In genomic region chr15:77060560-77060959, GRCh38 we compare ENCODE assay signal across 14 cellular contexts. TPM values are rescaled to one million over a fixed set of nuclear protein-coding genes. Genes with fewer than 3 reads are reported as not detected.
A peak's percentile ranks its signal among the peaks of the same experiment; 100 is the strongest.
DNase-seq lines count a peak whose midpoint lies in the region; ATAC-seq and TF ChIP-seq lines count a peak whose summit lies in the region.
"Had no signal": no experiment of that assay in that cellular context is flagged by ENCODE, and none has a peak within 500 bp of the region (broad histone marks: within the 10 kb centered on the region; RNA-seq: fewer than 3 reads in every experiment).

No MANE protein-coding gene starts in this region.

- H3K9me3 ChIP-seq in OCI-LY1 (ENCODE audit: low read length) (no peaks in the 10 kb centered on the region), fibroblast of lung (ENCODE audit: control insufficient read depth, insufficient read depth, low read depth, low read length) (no peaks in the 10 kb centered on the region)
- H3K9me3 ChIP-seq: body of pancreas had no signal

- H3K27ac ChIP-seq in OCI-LY1 (ENCODE audit: low read depth, low read length, poor library complexity, severe bottlenecking), result no peak overlapping the region
- no peak overlapping the region for H3K27ac ChIP-seq in fibroblast of lung (ENCODE audit: insufficient read depth, low read length)
- H3K27ac ChIP-seq: body of pancreas had no signal

- peaks cover 29% of the 10 kb centered on the region for H3K4me1 ChIP-seq in OCI-LY1 (ENCODE audit: insufficient read depth, low read length, severe bottlenecking)
- H3K4me1 ChIP-seq in fibroblast of lung (ENCODE audit: control insufficient read depth, extremely low read depth, insufficient read depth, low read length), result peaks cover 8% of the 10 kb centered on the region

- H3K27me3 ChIP-seq in OCI-LY1 (ENCODE audit: insufficient read depth, low read length) (no peaks in the 10 kb centered on the region), fibroblast of lung (ENCODE audit: control insufficient read depth, insufficient read depth, low read length) (no peaks in the 10 kb centered on the region)
- H3K27me3 ChIP-seq: body of pancreas had no signal

- H3K4me3 ChIP-seq in OCI-LY1 (ENCODE audit: low read depth, low read length, poor library complexity, severe bottlenecking) (no peak overlapping the region), fibroblast of lung (replicated peaks in 1 of 4; ENCODE audit: control extremely low read depth in 1 of 4, insufficient read depth in 1 of 4, low read depth in 3 of 4, low read length in 4 of 4) (peak overlapping the region in 2 of 4 experiments; percentile 4 to 15)
- H3K4me3 ChIP-seq: body of pancreas had no signal

- TF ChIP-seq CTCF in OCI-LY1 (IDR thresholded peaks at IDR 0.05; ENCODE audit: low read length) (no peak), fibroblast of lung (conservative IDR thresholded peaks at IDR 0.05 in 1 of 2, IDR thresholded peaks at IDR 0.05 in 1 of 2; ENCODE audit: low read depth in 1 of 2, low read length in 2 of 2) (no peak)

- DNase-seq in AG20443 (ENCODE audit: low spot score) (peak; percentile 62), fibroblast of lung (ENCODE audit: low read depth in 2 of 2) (peak; percentile 59 to 79), occipital lobe (lab: John Stamatoyannopoulos, UW) (peak; percentile 46), NOMO-1 treated with dmso at 0.1 percent for 144 hours (lab: John Stamatoyannopoulos, UW; ENCODE audit: unreplicated experiment) (no peak), A172 (ENCODE audit: low spot score) (no peak)
- DNase-seq: activated CD8-positive, alpha-beta memory T cell treated with anti-CD3 and anti-CD28 coated beads, Interleukin-2, amount 10 ng/mL, durations not matched to agents 7 days and 5 days; body of pancreas; NCI-H510A; stimulated activated CD4-positive, alpha-beta T cell treated with anti-CD3 and anti-CD28 coated beads, Interleukin-12 subunit alpha, Interleukin-12 subunit beta, amount 100 ng/mL, for 4 hours; T-helper 17 cell had no signal

- ATAC-seq in HG02938 (IDR thresholded peaks at IDR 0.05; ENCODE audit: unreplicated experiment) (no peak), HG03457 (IDR thresholded peaks at IDR 0.05; ENCODE audit: unreplicated experiment) (no peak)
- ATAC-seq: activated CD8-positive, alpha-beta memory T cell treated with anti-CD3 and anti-CD28 coated beads, Interleukin-2, amount 10 ng/mL, durations not matched to agents 7 days and 5 days; body of pancreas; stimulated activated effector memory CD8-positive, alpha-beta T cell treated with anti-CD3 and anti-CD28 coated beads, Interleukin-12 subunit alpha, Interleukin-12 subunit beta, amount 100 ng/mL, for 72 hours; T-helper 17 cell had no signal

- H4K20me1 ChIP-seq in OCI-LY1 (ENCODE audit: insufficient read depth, low read length) (no peaks in the 10 kb centered on the region), fibroblast of lung (ENCODE audit: control insufficient read depth, extremely low read depth, insufficient read depth, low read length) (no peaks in the 10 kb centered on the region)

- H3K4me2 ChIP-seq in OCI-LY1 (ENCODE audit: low read length) (peak overlapping the region; percentile 18; the same call in 1 of the 2 replicates), fibroblast of lung (ENCODE audit: extremely low read depth, insufficient read depth, low read length) (peak overlapping the region; percentile 59)

- H3K9ac ChIP-seq in OCI-LY1 (ENCODE audit: low read length), result peak overlapping the region; percentile 1; the same call in 1 of the 2 replicates
- H3K9ac ChIP-seq in fibroblast of lung (ENCODE audit: insufficient read depth, low read length), result no peak overlapping the region

- 0 out of 2 replicates have a peak, but pooled peaks cover 2% of the 10 kb centered on the region for H3K36me3 ChIP-seq in OCI-LY1 (ENCODE audit: insufficient read depth, low read length)
- H3K36me3 ChIP-seq in fibroblast of lung (ENCODE audit: control insufficient read depth, insufficient read depth, low read length), result no peaks in the 10 kb centered on the region

- no peak overlapping the region for H2AFZ ChIP-seq in OCI-LY1 (ENCODE audit: low read length)
- no peak overlapping the region for H2AFZ ChIP-seq in fibroblast of lung (ENCODE audit: low read length)

- H3K9me2 ChIP-seq in OCI-LY1 (ENCODE audit: low read depth, low read length), result no peaks in the 10 kb centered on the region

- no peaks in the 10 kb centered on the region for H3F3A ChIP-seq in OCI-LY1 (ENCODE audit: insufficient read depth, low read length)

- H3K79me2 ChIP-seq in OCI-LY1 (ENCODE audit: insufficient read depth, low read length), result peaks cover 24% of the 10 kb centered on the region
- H3K79me2 ChIP-seq in fibroblast of lung (ENCODE audit: control insufficient read depth, insufficient read depth, low read length), result peaks cover 28% of the 10 kb centered on the region

RNA-seq across cellular contexts. Expression of gene TSPAN3, which starts 10.3 kb away (rescaled TPM):
- 181 and 225 TPM in 2 replicates for total RNA-seq in fibroblast of lung
- polyA plus RNA-seq in fibroblast of lung, result 308 and 472 TPM in 2 replicates
- 175 and 230 TPM in 2 replicates for polyA plus RNA-seq in fibroblast of lung (2012)
- polyA minus RNA-seq in fibroblast of lung (ENCODE audit: low replicate concordance), result 174 and 216 TPM in 2 replicates
- 202 TPM for total RNA-seq in occipital lobe
- 396 and 439 TPM in 2 replicates for total RNA-seq in A172 (2014; rRNA removed; shearing (Covaris generic))

Comparison
In these comparisons a context has a peak if more than half of its experiments do, and no peak if none do; other contexts are left out.
1. DNase-seq: peak in AG20443 (single experiment), fibroblast of lung (2 of 2) and occipital lobe (single experiment); none in NOMO-1 treated with dmso at 0.1 percent for 144 hours (single experiment) and A172 (single experiment).